1 cellular context compared by ENCODE assay signal in genomic region chr9:89458768-89459496, GRCh38.
TF ChIP-seq lines count a peak whose summit lies in the region.

No MANE protein-coding gene starts in this region.

TF ChIP-seq in H1, 55 proteins besides CTCF, POLR2A, EP300 and RAD21:
- no peak for TF ChIP-seq JUND (IDR thresholded peaks at IDR 0.05; ENCODE audit: low read length)
- no peak for TF ChIP-seq RXRA (IDR thresholded peaks at IDR 0.05; ENCODE audit: insufficient read depth, low read depth, low read length)
- no peak for TF ChIP-seq TAF7 (optimal IDR thresholded peaks at IDR 0.05; ENCODE audit: borderline replicate concordance, low read depth, low read length)
- no peak for TF ChIP-seq CEBPB (IDR thresholded peaks at IDR 0.05; ENCODE audit: low read depth, low read length)
- TF ChIP-seq, protein P1, sequence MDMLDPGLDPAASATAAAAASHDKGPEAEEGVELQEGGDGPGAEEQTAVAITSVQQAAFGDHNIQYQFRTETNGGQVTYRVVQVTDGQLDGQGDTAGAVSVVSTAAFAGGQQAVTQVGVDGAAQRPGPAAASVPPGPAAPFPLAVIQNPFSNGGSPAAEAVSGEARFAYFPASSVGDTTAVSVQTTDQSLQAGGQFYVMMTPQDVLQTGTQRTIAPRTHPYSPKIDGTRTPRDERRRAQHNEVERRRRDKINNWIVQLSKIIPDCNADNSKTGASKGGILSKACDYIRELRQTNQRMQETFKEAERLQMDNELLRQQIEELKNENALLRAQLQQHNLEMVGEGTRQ (IDR thresholded peaks at IDR 0.05; ENCODE audit: low read length): no peak
